Comparison of ENCODE assay signal across 8 cellular contexts in genomic region chr13:30340367-30341184, GRCh38. TPM values are rescaled to one million over a fixed set of nuclear protein-coding genes. Genes with fewer than 3 reads are reported as not detected.
A peak's percentile ranks its signal among the peaks of the same experiment; 100 is the strongest.
DNase-seq lines count a peak whose midpoint lies in the region; ATAC-seq and TF ChIP-seq lines count a peak whose summit lies in the region.

No MANE protein-coding gene starts in this region.

- CTCF ChIA-PET in activated CD4-positive, alpha-beta memory T cell treated with anti-CD3 and anti-CD28 coated beads, Interleukin-2, amount 10 ng/mL, durations not matched to agents 7 days and 5 days (lab: Charles Lee): no interaction called here

- H4K20me1 ChIP-seq in osteoblast (ENCODE audit: insufficient read depth, low read length): no peaks in the 10 kb centered on the region

- no peaks in the 10 kb centered on the region for H3K27me3 Mint-ChIP-seq in activated CD4-positive, alpha-beta memory T cell treated with anti-CD3 and anti-CD28 coated beads, Interleukin-2, amount 10 ng/mL, durations not matched to agents 7 days and 5 days

- TF ChIP-seq CTCF in AG10803 (conservative IDR thresholded peaks at IDR 0.05; ENCODE audit: low read length): no peak; the same call in 1 of the 2 replicates
- no peak for TF ChIP-seq CTCF in fibroblast of the aortic adventitia (IDR thresholded peaks at IDR 0.05; ENCODE audit: insufficient read depth, low read length)
- no peak for TF ChIP-seq CTCF in osteoblast (IDR thresholded peaks at IDR 0.05; ENCODE audit: extremely low read depth, low read depth, low read length)

- H3K27ac ChIP-seq in osteoblast (ENCODE audit: low read depth, low read length): peak overlapping the region; percentile 68

- H3K36me3 ChIP-seq in osteoblast (ENCODE audit: insufficient read depth, low read length): no peaks in the 10 kb centered on the region

- DNase-seq in AG10803 (ENCODE audit: low read depth) (peak; percentile 99), RKO (ENCODE audit: low spot score) (peak; percentile 47), fibroblast of the aortic adventitia (ENCODE audit: low read depth) (peak; percentile 95), osteoblast (ENCODE audit: insufficient read length, low spot score, missing footprints) (peak; percentile 88), SK-N-DZ (ENCODE audit: low spot score) (no peak)
- no peak for DNase-seq in activated CD4-positive, alpha-beta memory T cell treated with anti-CD3 and anti-CD28 coated beads, Interleukin-2, amount 10 ng/mL, durations not matched to agents 7 days and 5 days

- H3K4me1 ChIP-seq in osteoblast (ENCODE audit: insufficient read depth, low read length): peaks cover 45% of the 10 kb centered on the region

- H3K9me3 Mint-ChIP-seq in activated CD4-positive, alpha-beta memory T cell treated with anti-CD3 and anti-CD28 coated beads, Interleukin-2, amount 10 ng/mL, durations not matched to agents 7 days and 5 days: no peaks in the 10 kb centered on the region

- no peaks in the 10 kb centered on the region for H3K9me3 ChIP-seq in osteoblast (ENCODE audit: low read depth, low read length)

- no peak overlapping the region for H3K4me3 Mint-ChIP-seq in activated CD4-positive, alpha-beta memory T cell treated with anti-CD3 and anti-CD28 coated beads, Interleukin-2, amount 10 ng/mL, durations not matched to agents 7 days and 5 days

- H3K36me3 Mint-ChIP-seq in activated CD4-positive, alpha-beta memory T cell treated with anti-CD3 and anti-CD28 coated beads, Interleukin-2, amount 10 ng/mL, durations not matched to agents 7 days and 5 days (ENCODE audit: low read depth): peaks cover 40% of the 10 kb centered on the region

- peak overlapping the region; percentile 66 for H3K4me2 ChIP-seq in osteoblast (ENCODE audit: insufficient read depth, low read length)

- H2AFZ ChIP-seq in osteoblast (ENCODE audit: low read length): peak overlapping the region; percentile 16

- H3K27me3 ChIP-seq in osteoblast (ENCODE audit: insufficient read depth, low read length): no peaks in the 10 kb centered on the region

- no peak for ATAC-seq in HG03378 (IDR thresholded peaks at IDR 0.05; ENCODE audit: unreplicated experiment)
- no peak for ATAC-seq in GM21737 (IDR thresholded peaks at IDR 0.05; ENCODE audit: unreplicated experiment)

- no peaks in the 10 kb centered on the region for H3K79me2 ChIP-seq in osteoblast (ENCODE audit: insufficient read depth, low read length)

- peaks cover 27% of the 10 kb centered on the region for H3K4me1 Mint-ChIP-seq in activated CD4-positive, alpha-beta memory T cell treated with anti-CD3 and anti-CD28 coated beads, Interleukin-2, amount 10 ng/mL, durations not matched to agents 7 days and 5 days

- POLR2A ChIA-PET in activated CD4-positive, alpha-beta memory T cell treated with anti-CD3 and anti-CD28 coated beads, Interleukin-2, amount 10 ng/mL, durations not matched to agents 7 days and 5 days (lab: Charles Lee): interaction anchor here (0.9 to 1.8 kb wide), 3 partner anchors 31 to 35 kb away, joined by 3 to 5 read pairs (median 3); partner anchors contain the start of gene KATNAL1

- H3K4me3 ChIP-seq in AG10803 (ENCODE audit: low read length): peak overlapping the region; percentile 40
- H3K4me3 ChIP-seq in fibroblast of the aortic adventitia (ENCODE audit: low read depth, low read length): peak overlapping the region; percentile 20
- peak overlapping the region; percentile 19 for H3K4me3 ChIP-seq in osteoblast (ENCODE audit: insufficient read depth, low read length)

- no peak overlapping the region for H3K27ac Mint-ChIP-seq in activated CD4-positive, alpha-beta memory T cell treated with anti-CD3 and anti-CD28 coated beads, Interleukin-2, amount 10 ng/mL, durations not matched to agents 7 days and 5 days

RNA-seq across cellular contexts. Expression of gene KATNAL1, which starts 33.2 kb away (rescaled TPM):
- total RNA-seq in fibroblast of the aortic adventitia (ENCODE audit: low replicate concordance): 38.7 and 61.2 TPM in 2 replicates
- total RNA-seq in osteoblast: 15.9 and 18.0 TPM in 2 replicates
- 12.9 and 14.1 TPM in 2 replicates for polyA plus RNA-seq in SK-N-DZ (2014; cell fraction: cytosol; rRNA removed)
- polyA plus RNA-seq in SK-N-DZ (2014; cell fraction: nucleus; rRNA removed): 7.2 and 7.7 TPM in 2 replicates
- 10 to 100 TPM; 27.8 to 29.4 TPM for total RNA-seq in activated CD4-positive, alpha-beta memory T cell treated with anti-CD3 and anti-CD28 coated beads, Interleukin-2, amount 10 ng/mL, durations not matched to agents 7 days and 5 days

Comparison
In these comparisons a context has a peak if more than half of its experiments do, and no peak if none do; other contexts are left out.
1. DNase-seq: peak in AG10803 (single experiment), RKO (single experiment), fibroblast of the aortic adventitia (single experiment) and osteoblast (single experiment); none in SK-N-DZ (single experiment) and activated CD4-positive, alpha-beta memory T cell treated with anti-CD3 and anti-CD28 coated beads, Interleukin-2, amount 10 ng/mL, durations not matched to agents 7 days and 5 days (single experiment).
2. Peak in every context shown above with its lines, with median percentiles within 50 percentile points of each other: H3K4me3 ChIP-seq.